In genomic region chr11:106082096-106082495, GRCh38 we compare ENCODE assay signal across 20 cellular contexts. TPM values are rescaled to one million over a fixed set of nuclear protein-coding genes. Genes with fewer than 3 reads are reported as not detected.
DNase-seq lines count a peak whose midpoint lies in the region; ATAC-seq and TF ChIP-seq lines count a peak whose summit lies in the region.
"Had no signal": no experiment of that assay in that cellular context is flagged by ENCODE, and none has a peak within 500 bp of the region (broad histone marks: within the 10 kb centered on the region; RNA-seq: fewer than 3 reads in every experiment).

No MANE protein-coding gene starts in this region.

- intact Hi-C loops in natural killer cell (cut with micrococcal nuclease), result no loop called here

- H3K9ac ChIP-seq in DND-41 (ENCODE audit: low read depth, low read length) (no peak overlapping the region), endocrine pancreas (ENCODE audit: control insufficient read depth, insufficient read depth, low read length) (no peak overlapping the region), neural cell (ENCODE audit: low read length) (no peak overlapping the region)

- TF ChIP-seq POLR2A in NB4 (IDR thresholded peaks at IDR 0.05; ENCODE audit: extremely low read depth, insufficient read length), result no peak

- no peak for TF ChIP-seq RAD21 in neural cell (conservative IDR thresholded peaks at IDR 0.05)

- H3K4me3 Mint-ChIP-seq in natural killer cell, result no peak overlapping the region

- H3K36me3 ChIP-seq in DND-41 (ENCODE audit: insufficient read depth, low read length) (peaks cover 60% of the 10 kb centered on the region), endocrine pancreas (ENCODE audit: control insufficient read depth, insufficient read depth, low read length) (no peaks in the 10 kb centered on the region), neural cell (ENCODE audit: insufficient read depth, low read length) (peaks cover 3% of the 10 kb centered on the region)

- no peaks in the 10 kb centered on the region for H3K9me3 Mint-ChIP-seq in natural killer cell

- no peak for TF ChIP-seq EP300 in neural cell (conservative IDR thresholded peaks at IDR 0.05; ENCODE audit: poor library complexity, severe bottlenecking)

- H3K27me3 Mint-ChIP-seq in natural killer cell (ENCODE audit: low read depth in 2 of 2), result no peaks in the 10 kb centered on the region

- H3K4me1 ChIP-seq in DND-41 (ENCODE audit: insufficient read depth, low read length) (peaks cover 57% of the 10 kb centered on the region), endocrine pancreas (ENCODE audit: control insufficient read depth, insufficient read depth, low read length) (peaks cover 21% of the 10 kb centered on the region)
- H3K4me1 ChIP-seq: SJCRH30 had no signal

- DNase-seq in DND-41, result no peak
- DNase-seq in NB4 (ENCODE audit: low read depth), result no peak
- DNase-seq in natural killer cell, result no peak
- DNase-seq: COR-L47, EL, NCI-H1048, NCI-H1436 treated with DMSO at 0.1 percent for 48 hours, NCI-H2029 treated with DMSO at 0.1 percent for 48 hours, NCI-H2171 treated with DMSO at 0.1 percent for 48 hours, NCI-H748 treated with DMSO at 0.1 percent for 48 hours, PC-3, SJCRH30 had no signal

- H3K27me3 ChIP-seq in DND-41 (ENCODE audit: insufficient read depth, low read length, poor library complexity) (no peaks in the 10 kb centered on the region), endocrine pancreas (ENCODE audit: control insufficient read depth, insufficient read depth, low read length) (no peaks in the 10 kb centered on the region), neural cell (ENCODE audit: insufficient read depth, low read depth, low read length) (no peaks in the 10 kb centered on the region)
- H3K27me3 ChIP-seq: SJCRH30 had no signal

- peaks cover 93% of the 10 kb centered on the region for H3K79me2 ChIP-seq in DND-41 (ENCODE audit: insufficient read depth, low read length)
- H3K79me2 ChIP-seq in neural cell (replicated peaks; ENCODE audit: insufficient read depth, low read length), result peaks cover 69% of the 10 kb centered on the region

- no peaks in the 10 kb centered on the region for H3K36me3 Mint-ChIP-seq in natural killer cell

- peak overlapping the region in 1 of 2 experiments; percentile 31; a peak in 1 of 4 replicates for H3K4me3 ChIP-seq in DND-41 (ENCODE audit: low read depth in 1 of 2, low read length in 2 of 2)
- peak overlapping the region; percentile 19 for H3K4me3 ChIP-seq in NB4 (ENCODE audit: low read depth, low read length)
- H3K4me3 ChIP-seq in endocrine pancreas (ENCODE audit: control insufficient read depth, insufficient read depth, low read length), result peak overlapping the region; percentile 32
- H3K4me3 ChIP-seq in neural cell (ENCODE audit: low read length), result peak overlapping the region; percentile 48
- H3K4me3 ChIP-seq: HAP-1, SJCRH30 had no signal

- H2AFZ ChIP-seq in DND-41 (ENCODE audit: low read depth, low read length), result no peak overlapping the region
- no peak overlapping the region for H2AFZ ChIP-seq in neural cell (ENCODE audit: low read depth, low read length)

- H3K4me2 ChIP-seq in DND-41 (ENCODE audit: insufficient read depth, low read length), result peak overlapping the region; percentile 54
- no peak overlapping the region for H3K4me2 ChIP-seq in neural cell (ENCODE audit: low read length)

- H3K9me3 ChIP-seq in DND-41 (ENCODE audit: insufficient read depth, low read length, severe bottlenecking) (no peaks in the 10 kb centered on the region), endocrine pancreas (ENCODE audit: control insufficient read depth, low read length) (no peaks in the 10 kb centered on the region), neural cell (ENCODE audit: low read length) (no peaks in the 10 kb centered on the region)
- H3K9me3 ChIP-seq: HAP-1, SJCRH30 had no signal

- H4K20me1 ChIP-seq in DND-41 (ENCODE audit: insufficient read depth, low read length) (peaks cover 18% of the 10 kb centered on the region; the same call in 1 of the 2 replicates), neural cell (ENCODE audit: insufficient read depth) (no peaks in the 10 kb centered on the region)

- no peaks in the 10 kb centered on the region for H3K9me2 ChIP-seq in neural cell (ENCODE audit: insufficient read depth, low read length)

- no peaks in the 10 kb centered on the region for H3F3A ChIP-seq in neural cell (ENCODE audit: insufficient read depth, low read length, poor library complexity, severe bottlenecking)

- ATAC-seq in DND-41 (ENCODE audit: insufficient read depth, low read depth), result no peak
- no peak for ATAC-seq in HG03135 (IDR thresholded peaks at IDR 0.05; ENCODE audit: unreplicated experiment)
- no peak for ATAC-seq in GM19467 (IDR thresholded peaks at IDR 0.05; ENCODE audit: unreplicated experiment)
- no peak for ATAC-seq in natural killer cell
- ATAC-seq: PC-3 had no signal

- TF ChIP-seq CTCF in DND-41 (IDR thresholded peaks at IDR 0.05; ENCODE audit: borderline replicate concordance, extremely low read depth, low read length, poor library complexity, severe bottlenecking) (no peak), NB4 (IDR thresholded peaks at IDR 0.05; ENCODE audit: low read depth, low read length) (no peak), neural cell (IDR thresholded peaks at IDR 0.05; ENCODE audit: poor library complexity, severe bottlenecking) (no peak), natural killer cell (IDR thresholded peaks at IDR 0.05) (no peak)

- H3K27ac ChIP-seq in DND-41 (ENCODE audit: low read length), result peak overlapping the region; percentile 20; the same call in 1 of the 2 replicates
- no peak overlapping the region for H3K27ac ChIP-seq in neural cell (ENCODE audit: low read length)
- H3K27ac ChIP-seq: C4-2B, HL-60, RWPE1, SJCRH30 had no signal

- peaks cover 45 to 56% of the 10 kb centered on the region in 2 donors for H3K4me1 Mint-ChIP-seq in natural killer cell

- peak overlapping the region in 1 of 2 donors; percentile 27 for H3K27ac Mint-ChIP-seq in natural killer cell

TF ChIP-seq in neural cell, 6 proteins besides CTCF, POLR2A, EP300 and RAD21:
- no peak for TF ChIP-seq REST (IDR thresholded peaks at IDR 0.05; ENCODE audit: borderline replicate concordance)
- TF ChIP-seq TAF1 (IDR thresholded peaks at IDR 0.05; ENCODE audit: low read depth), result no peak
- no peak for TF ChIP-seq MXI1 (conservative IDR thresholded peaks at IDR 0.05; ENCODE audit: poor library complexity, severe bottlenecking)
- TF ChIP-seq EZH2 (IDR thresholded peaks at IDR 0.05; ENCODE audit: borderline replicate concordance, insufficient read depth, low read length, poor library complexity, severe bottlenecking), result no peak
- TF ChIP-seq POLR2AphosphoS5 (IDR thresholded peaks at IDR 0.05), result no peak
- no peak for TF ChIP-seq SMC3 (conservative IDR thresholded peaks at IDR 0.05; ENCODE audit: poor library complexity)

RNA-seq across cellular contexts. Expression of gene AASDHPPT, which starts 4.6 kb away (rescaled TPM):
- 275 and 322 TPM in 2 replicates for polyA plus RNA-seq in neural cell
- polyA minus RNA-seq in neural cell, result 281 TPM in 2 replicates
- total RNA-seq in natural killer cell, result 10 to 100 TPM; 18.7 to 30.6 (median 23.9) TPM

RNA-seq across cellular contexts. Expression of gene KBTBD3, which starts 4.9 kb away (rescaled TPM):
- polyA plus RNA-seq in neural cell, result 3.1 and 7.3 TPM in 2 replicates
- polyA minus RNA-seq in neural cell, result 18.3 and 21.6 TPM in 2 replicates
- 10 to 100 TPM in 1 of 3 donors, 1 to 10 TPM in 2; 9.0 to 12.7 (median 9.9) TPM for total RNA-seq in natural killer cell
